26 cellular contexts compared by ENCODE assay signal in genomic region chr12:46396826-46397225, GRCh38.
"Had no signal": no experiment of that assay in that cellular context is flagged by ENCODE, and none has a peak within 500 bp of the region (broad histone marks: within the 10 kb centered on the region; RNA-seq: fewer than 3 reads in every experiment).

No MANE protein-coding gene starts in this region.

- H3K27me3 ChIP-seq: ascending aorta, breast epithelium, cardiac muscle cell, dorsolateral prefrontal cortex had no signal

- ATAC-seq: activated CD4-positive, alpha-beta T cell treated with anti-CD3 and anti-CD28 coated beads for 36 hours; activated CD8-positive, alpha-beta memory T cell treated with anti-CD3 and anti-CD28 coated beads, Interleukin-2, amount 10 ng/mL, durations not matched to agents 7 days and 5 days; activated CD8-positive, alpha-beta T cell treated with anti-CD3 and anti-CD28 coated beads, Interleukin-2, amount 10 ng/mL, durations not matched to agents 7 days and 5 days; activated naive CD4-positive, alpha-beta T cell treated with anti-CD3 and anti-CD28 coated beads, Interleukin-2, amount 50 U/mL, for 72 hours; activated T-cell treated with anti-CD3 and anti-CD28 coated beads, Interleukin-2, amount 50 U/mL, for 72 hours; esophagus mucosa had no signal

- H3K36me3 ChIP-seq: ascending aorta, breast epithelium, cardiac muscle cell had no signal

- H3K27ac ChIP-seq: ascending aorta, breast epithelium, cardiac muscle cell, coronary artery, dorsolateral prefrontal cortex had no signal

- DNase-seq: activated CD4-positive, alpha-beta memory T cell treated with anti-CD3 and anti-CD28 coated beads for 36 hours; activated CD4-positive, alpha-beta T cell treated with anti-CD3 and anti-CD28 coated beads for 36 hours; activated CD4-positive, alpha-beta T cell treated with anti-CD3 and anti-CD28 coated beads, Interleukin-2, amount 10 ng/mL, durations not matched to agents 24 days and 14 days; activated CD4-positive, CD25-positive, alpha-beta regulatory T cell; activated CD4-positive, CD25-positive, alpha-beta regulatory T cell treated with anti-CD3 and anti-CD28 coated beads, Interleukin-2, amount 50 U/mL, for 72 hours; activated CD8-positive, alpha-beta memory T cell treated with anti-CD3 and anti-CD28 coated beads, Interleukin-2, amount 10 ng/mL, durations not matched to agents 7 days and 5 days; activated CD8-positive, alpha-beta memory T cell treated with anti-CD3 and anti-CD28 coated beads, Interleukin-2, amount 50 U/mL, for 4 hours; activated CD8-positive, alpha-beta T cell treated with anti-CD3 and anti-CD28 coated beads, Interleukin-2, amount 10 ng/mL, durations not matched to agents 7 days and 5 days; activated gamma-delta T cell; activated naive CD4-positive, alpha-beta T cell; activated naive CD4-positive, alpha-beta T cell treated with anti-CD3 and anti-CD28 coated beads, Interleukin-2, amount 10 ng/mL, durations not matched to agents 7 days and 5 days; activated naive CD8-positive, alpha-beta T cell treated with anti-CD3 and anti-CD28 coated beads, Interleukin-2, amount 10 ng/mL, durations not matched to agents 7 days and 5 days; activated T-cell treated with anti-CD3 and anti-CD28 coated beads, Interleukin-2, amount 50 U/mL, for 1 hour; activated T-cell treated with anti-CD3 and anti-CD28 coated beads, Interleukin-2, amount 50 U/mL, for 72 hours; dorsolateral prefrontal cortex; effector memory CD4-positive, alpha-beta T cell; endodermal cell; foreskin fibroblast; glutamatergic neuron; T-helper 2 cell had no signal

- H3K4me3 ChIP-seq: ascending aorta, breast epithelium, cardiac muscle cell, coronary artery, dorsolateral prefrontal cortex had no signal

- H3K9me3 ChIP-seq: ascending aorta, breast epithelium had no signal
